Comparison of ENCODE assay signal across 1 cellular context in the genomic region with DNA sequence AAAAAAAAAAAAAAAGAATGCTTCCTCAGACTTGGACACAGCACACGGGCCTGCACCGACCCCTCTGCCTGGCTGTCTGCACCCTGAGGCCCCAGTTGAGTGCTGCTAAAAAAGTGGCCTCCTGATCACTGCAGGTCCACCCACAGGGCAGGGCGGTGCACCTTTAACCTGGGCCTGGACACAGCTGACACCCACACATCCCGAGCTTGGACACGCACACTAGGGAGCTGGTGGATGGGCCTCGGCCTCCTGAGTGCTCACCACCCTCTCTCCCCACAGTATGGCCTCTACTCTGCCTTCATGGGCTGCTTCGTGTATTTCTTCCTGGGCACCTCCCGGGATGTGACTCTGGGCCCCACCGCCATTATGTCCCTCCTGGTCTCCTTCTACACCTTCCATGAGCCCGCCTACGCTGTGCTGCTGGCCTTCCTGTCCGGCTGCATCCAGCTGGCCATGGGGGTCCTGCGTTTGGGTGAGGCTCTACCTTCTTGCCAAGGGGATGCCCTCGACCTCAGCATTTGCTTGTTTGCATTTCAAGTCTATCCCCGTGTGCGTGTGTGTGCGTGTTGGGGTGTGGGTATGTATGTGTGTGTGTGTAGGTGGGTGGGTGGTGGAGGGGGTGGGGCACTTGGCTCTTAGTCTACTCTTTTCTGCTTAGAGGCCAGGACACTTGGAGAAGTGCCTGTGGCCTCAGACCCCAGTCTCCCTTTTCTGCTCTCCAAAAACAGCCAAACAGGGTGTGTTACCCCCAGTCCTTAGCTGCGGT.
A peak's percentile ranks its signal among the peaks of the same experiment; 100 is the strongest.
TF ChIP-seq lines count a peak whose summit lies in the region.

No MANE protein-coding gene starts in this region.

TF ChIP-seq in HEK293, 187 proteins besides CTCF, POLR2A, EP300 and RAD21 (continued from another document):
- TF ChIP-seq, protein P1, sequence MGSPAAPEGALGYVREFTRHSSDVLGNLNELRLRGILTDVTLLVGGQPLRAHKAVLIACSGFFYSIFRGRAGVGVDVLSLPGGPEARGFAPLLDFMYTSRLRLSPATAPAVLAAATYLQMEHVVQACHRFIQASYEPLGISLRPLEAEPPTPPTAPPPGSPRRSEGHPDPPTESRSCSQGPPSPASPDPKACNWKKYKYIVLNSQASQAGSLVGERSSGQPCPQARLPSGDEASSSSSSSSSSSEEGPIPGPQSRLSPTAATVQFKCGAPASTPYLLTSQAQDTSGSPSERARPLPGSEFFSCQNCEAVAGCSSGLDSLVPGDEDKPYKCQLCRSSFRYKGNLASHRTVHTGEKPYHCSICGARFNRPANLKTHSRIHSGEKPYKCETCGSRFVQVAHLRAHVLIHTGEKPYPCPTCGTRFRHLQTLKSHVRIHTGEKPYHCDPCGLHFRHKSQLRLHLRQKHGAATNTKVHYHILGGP (tag by site-specific recombination; IDR thresholded peaks at IDR 0.05), result no peak
- TF ChIP-seq ZFHX2 (tag by site-specific recombination; conservative IDR thresholded peaks at IDR 0.05), result peak; percentile 87
- no peak for TF ChIP-seq OSR2 (tag by site-specific recombination; IDR thresholded peaks at IDR 0.05)
- TF ChIP-seq, protein P2, sequence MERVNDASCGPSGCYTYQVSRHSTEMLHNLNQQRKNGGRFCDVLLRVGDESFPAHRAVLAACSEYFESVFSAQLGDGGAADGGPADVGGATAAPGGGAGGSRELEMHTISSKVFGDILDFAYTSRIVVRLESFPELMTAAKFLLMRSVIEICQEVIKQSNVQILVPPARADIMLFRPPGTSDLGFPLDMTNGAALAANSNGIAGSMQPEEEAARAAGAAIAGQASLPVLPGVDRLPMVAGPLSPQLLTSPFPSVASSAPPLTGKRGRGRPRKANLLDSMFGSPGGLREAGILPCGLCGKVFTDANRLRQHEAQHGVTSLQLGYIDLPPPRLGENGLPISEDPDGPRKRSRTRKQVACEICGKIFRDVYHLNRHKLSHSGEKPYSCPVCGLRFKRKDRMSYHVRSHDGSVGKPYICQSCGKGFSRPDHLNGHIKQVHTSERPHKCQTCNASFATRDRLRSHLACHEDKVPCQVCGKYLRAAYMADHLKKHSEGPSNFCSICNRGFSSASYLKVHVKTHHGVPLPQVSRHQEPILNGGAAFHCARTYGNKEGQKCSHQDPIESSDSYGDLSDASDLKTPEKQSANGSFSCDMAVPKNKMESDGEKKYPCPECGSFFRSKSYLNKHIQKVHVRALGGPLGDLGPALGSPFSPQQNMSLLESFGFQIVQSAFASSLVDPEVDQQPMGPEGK (tag by site-specific recombination; IDR thresholded peaks at IDR 0.05), result no peak; the same call in 1 of the 2 replicates
- TF ChIP-seq, protein P3, sequence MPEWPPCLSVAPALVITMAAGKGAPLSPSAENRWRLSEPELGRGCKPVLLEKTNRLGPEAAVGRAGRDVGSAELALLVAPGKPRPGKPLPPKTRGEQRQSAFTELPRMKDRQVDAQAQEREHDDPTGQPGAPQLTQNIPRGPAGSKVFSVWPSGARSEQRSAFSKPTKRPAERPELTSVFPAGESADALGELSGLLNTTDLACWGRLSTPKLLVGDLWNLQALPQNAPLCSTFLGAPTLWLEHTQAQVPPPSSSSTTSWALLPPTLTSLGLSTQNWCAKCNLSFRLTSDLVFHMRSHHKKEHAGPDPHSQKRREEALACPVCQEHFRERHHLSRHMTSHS (tag by site-specific recombination; IDR thresholded peaks at IDR 0.05), result no peak
- no peak for TF ChIP-seq SALL2 (tag by site-specific recombination; IDR thresholded peaks at IDR 0.05; ENCODE audit: borderline replicate concordance)
- no peak for TF ChIP-seq ZIC2 (tag by site-specific recombination; IDR thresholded peaks at IDR 0.05)
- TF ChIP-seq, protein P4, sequence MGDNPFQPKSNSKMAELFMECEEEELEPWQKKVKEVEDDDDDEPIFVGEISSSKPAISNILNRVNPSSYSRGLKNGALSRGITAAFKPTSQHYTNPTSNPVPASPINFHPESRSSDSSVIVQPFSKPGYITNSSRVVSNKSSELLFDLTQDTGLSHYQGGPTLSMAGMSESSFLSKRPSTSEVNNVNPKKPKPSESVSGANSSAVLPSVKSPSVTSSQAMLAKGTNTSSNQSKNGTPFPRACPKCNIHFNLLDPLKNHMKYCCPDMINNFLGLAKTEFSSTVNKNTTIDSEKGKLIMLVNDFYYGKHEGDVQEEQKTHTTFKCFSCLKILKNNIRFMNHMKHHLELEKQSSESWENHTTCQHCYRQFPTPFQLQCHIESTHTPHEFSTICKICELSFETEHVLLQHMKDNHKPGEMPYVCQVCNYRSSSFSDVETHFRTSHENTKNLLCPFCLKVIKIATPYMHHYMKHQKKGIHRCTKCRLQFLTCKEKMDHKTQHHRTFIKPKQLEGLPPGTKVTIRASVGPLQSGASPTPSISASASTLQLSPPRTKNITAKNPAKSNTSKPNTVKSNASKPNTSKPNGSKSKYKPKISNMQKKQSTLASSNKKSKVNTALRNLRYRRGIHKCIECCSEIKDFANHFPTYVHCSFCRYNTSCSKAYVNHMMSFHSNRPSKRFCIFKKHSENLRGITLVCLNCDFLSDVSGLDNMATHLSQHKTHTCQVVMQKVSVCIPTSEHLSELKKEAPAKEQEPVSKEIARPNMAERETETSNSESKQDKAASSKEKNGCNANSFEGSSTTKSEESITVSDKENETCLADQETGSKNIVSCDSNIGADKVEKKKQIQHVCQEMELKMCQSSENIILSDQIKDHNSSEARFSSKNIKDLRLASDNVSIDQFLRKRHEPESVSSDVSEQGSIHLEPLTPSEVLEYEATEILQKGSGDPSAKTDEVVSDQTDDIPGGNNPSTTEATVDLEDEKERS (tag by site-specific recombination; IDR thresholded peaks at IDR 0.05), result no peak
- no peak for TF ChIP-seq PRDM1 (tag by site-specific recombination; IDR thresholded peaks at IDR 0.05)
- TF ChIP-seq ZNF366 (tag by site-specific recombination; conservative IDR thresholded peaks at IDR 0.05), result no peak
- no peak for TF ChIP-seq ZNF175 (tag by site-specific recombination; IDR thresholded peaks at IDR 0.05)
- TF ChIP-seq, protein P5, sequence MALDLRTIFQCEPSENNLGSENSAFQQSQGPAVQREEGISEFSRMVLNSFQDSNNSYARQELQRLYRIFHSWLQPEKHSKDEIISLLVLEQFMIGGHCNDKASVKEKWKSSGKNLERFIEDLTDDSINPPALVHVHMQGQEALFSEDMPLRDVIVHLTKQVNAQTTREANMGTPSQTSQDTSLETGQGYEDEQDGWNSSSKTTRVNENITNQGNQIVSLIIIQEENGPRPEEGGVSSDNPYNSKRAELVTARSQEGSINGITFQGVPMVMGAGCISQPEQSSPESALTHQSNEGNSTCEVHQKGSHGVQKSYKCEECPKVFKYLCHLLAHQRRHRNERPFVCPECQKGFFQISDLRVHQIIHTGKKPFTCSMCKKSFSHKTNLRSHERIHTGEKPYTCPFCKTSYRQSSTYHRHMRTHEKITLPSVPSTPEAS (tag by site-specific recombination; IDR thresholded peaks at IDR 0.05), result 0 out of 2 replicates have a peak, but pooled peaks have one; percentile 24
- TF ChIP-seq ZNF521 (tag by site-specific recombination; IDR thresholded peaks at IDR 0.05), result no peak
- peak; percentile 82 for TF ChIP-seq EGR2 (tag by site-specific recombination; IDR thresholded peaks at IDR 0.05; ENCODE audit: low read depth)
- no peak for TF ChIP-seq ZNF596 (tag by site-specific recombination; IDR thresholded peaks at IDR 0.05)
- TF ChIP-seq KLF9 (tag by site-specific recombination; IDR thresholded peaks at IDR 0.05; ENCODE audit: low read depth), result 0 out of 2 replicates have a peak, but pooled peaks have one; percentile 39
- no peak for TF ChIP-seq GFI1B (tag by site-specific recombination; IDR thresholded peaks at IDR 0.05)
- TF ChIP-seq, protein P6, sequence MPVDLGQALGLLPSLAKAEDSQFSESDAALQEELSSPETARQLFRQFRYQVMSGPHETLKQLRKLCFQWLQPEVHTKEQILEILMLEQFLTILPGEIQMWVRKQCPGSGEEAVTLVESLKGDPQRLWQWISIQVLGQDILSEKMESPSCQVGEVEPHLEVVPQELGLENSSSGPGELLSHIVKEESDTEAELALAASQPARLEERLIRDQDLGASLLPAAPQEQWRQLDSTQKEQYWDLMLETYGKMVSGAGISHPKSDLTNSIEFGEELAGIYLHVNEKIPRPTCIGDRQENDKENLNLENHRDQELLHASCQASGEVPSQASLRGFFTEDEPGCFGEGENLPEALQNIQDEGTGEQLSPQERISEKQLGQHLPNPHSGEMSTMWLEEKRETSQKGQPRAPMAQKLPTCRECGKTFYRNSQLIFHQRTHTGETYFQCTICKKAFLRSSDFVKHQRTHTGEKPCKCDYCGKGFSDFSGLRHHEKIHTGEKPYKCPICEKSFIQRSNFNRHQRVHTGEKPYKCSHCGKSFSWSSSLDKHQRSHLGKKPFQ (tag by site-specific recombination; IDR thresholded peaks at IDR 0.05), result no peak
- no peak for TF ChIP-seq ZNF571 (tag by site-specific recombination; IDR thresholded peaks at IDR 0.05)
- no peak for TF ChIP-seq KLF16 (tag by site-specific recombination; IDR thresholded peaks at IDR 0.05)
- TF ChIP-seq HOXA7 (CRISPR knock-in tag; IDR thresholded peaks at IDR 0.05; ENCODE audit: borderline replicate concordance), result no peak
- TF ChIP-seq, protein P7, sequence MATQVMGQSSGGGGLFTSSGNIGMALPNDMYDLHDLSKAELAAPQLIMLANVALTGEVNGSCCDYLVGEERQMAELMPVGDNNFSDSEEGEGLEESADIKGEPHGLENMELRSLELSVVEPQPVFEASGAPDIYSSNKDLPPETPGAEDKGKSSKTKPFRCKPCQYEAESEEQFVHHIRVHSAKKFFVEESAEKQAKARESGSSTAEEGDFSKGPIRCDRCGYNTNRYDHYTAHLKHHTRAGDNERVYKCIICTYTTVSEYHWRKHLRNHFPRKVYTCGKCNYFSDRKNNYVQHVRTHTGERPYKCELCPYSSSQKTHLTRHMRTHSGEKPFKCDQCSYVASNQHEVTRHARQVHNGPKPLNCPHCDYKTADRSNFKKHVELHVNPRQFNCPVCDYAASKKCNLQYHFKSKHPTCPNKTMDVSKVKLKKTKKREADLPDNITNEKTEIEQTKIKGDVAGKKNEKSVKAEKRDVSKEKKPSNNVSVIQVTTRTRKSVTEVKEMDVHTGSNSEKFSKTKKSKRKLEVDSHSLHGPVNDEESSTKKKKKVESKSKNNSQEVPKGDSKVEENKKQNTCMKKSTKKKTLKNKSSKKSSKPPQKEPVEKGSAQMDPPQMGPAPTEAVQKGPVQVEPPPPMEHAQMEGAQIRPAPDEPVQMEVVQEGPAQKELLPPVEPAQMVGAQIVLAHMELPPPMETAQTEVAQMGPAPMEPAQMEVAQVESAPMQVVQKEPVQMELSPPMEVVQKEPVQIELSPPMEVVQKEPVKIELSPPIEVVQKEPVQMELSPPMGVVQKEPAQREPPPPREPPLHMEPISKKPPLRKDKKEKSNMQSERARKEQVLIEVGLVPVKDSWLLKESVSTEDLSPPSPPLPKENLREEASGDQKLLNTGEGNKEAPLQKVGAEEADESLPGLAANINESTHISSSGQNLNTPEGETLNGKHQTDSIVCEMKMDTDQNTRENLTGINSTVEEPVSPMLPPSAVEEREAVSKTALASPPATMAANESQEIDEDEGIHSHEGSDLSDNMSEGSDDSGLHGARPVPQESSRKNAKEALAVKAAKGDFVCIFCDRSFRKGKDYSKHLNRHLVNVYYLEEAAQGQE (tag by site-specific recombination; IDR thresholded peaks at IDR 0.05), result no peak
- no peak for TF ChIP-seq ZEB2 (tag by site-specific recombination; IDR thresholded peaks at IDR 0.05)
